21 cellular contexts compared by ENCODE assay signal in genomic region chr12:124461241-124461673, GRCh38.
"Had no signal": no experiment of that assay in that cellular context is flagged by ENCODE, and none has a peak within 500 bp of the region (broad histone marks: within the 10 kb centered on the region; RNA-seq: fewer than 3 reads in every experiment).

No MANE protein-coding gene starts in this region.

- ATAC-seq: activated CD4-positive, CD25-positive, alpha-beta regulatory T cell treated with anti-CD3 and anti-CD28 coated beads, Interleukin-2, amount 50 U/mL, for 24 hours; gastroesophageal sphincter; heart right ventricle had no signal

- DNase-seq: activated CD4-positive, alpha-beta T cell treated with anti-CD3 and anti-CD28 coated beads, Interleukin-2, amount 50 U/mL, for 1 hour; activated CD8-positive, alpha-beta memory T cell treated with anti-CD3 and anti-CD28 coated beads for 24 hours; activated CD8-positive, alpha-beta memory T cell treated with anti-CD3 and anti-CD28 coated beads, Interleukin-2, amount 50 U/mL, for 48 hours; activated effector memory CD4-positive, alpha-beta T cell treated with Interleukin-2 at 50 U/mL for 16 hours; activated naive CD4-positive, alpha-beta T cell treated with anti-CD3 and anti-CD28 coated beads, Interleukin-2, amount 10 ng/mL, durations not matched to agents 7 days and 5 days; activated T-cell treated with anti-CD3 and anti-CD28 coated beads, Interleukin-2, amount 50 U/mL, for 48 hours; dermis blood vessel endothelial cell; effector memory CD4-positive, alpha-beta T cell; kidney glomerular epithelial cell; occipital lobe; stimulated activated CD4-positive, alpha-beta T cell treated with anti-CD3 and anti-CD28 coated beads, Interleukin-12 subunit alpha, Interleukin-12 subunit beta, amount 100 ng/mL, for 4 hours; stimulated activated CD4-positive, alpha-beta T cell treated with anti-CD3 and anti-CD28 coated beads, Interleukin-1b, Interleukin-23, amount 100 ng/mL, for 48 hours; stimulated activated CD8-positive, alpha-beta memory T cell treated with anti-CD3 and anti-CD28 coated beads, Interleukin-4, amount 100 ng/mL, for 48 hours; stimulated activated naive CD4-positive, alpha-beta T cell; T-helper 1 cell; T1000 had no signal

- H3K27me3 ChIP-seq: esophagus muscularis mucosa, gastroesophageal sphincter, heart right ventricle had no signal

- H3K27ac ChIP-seq: heart right ventricle had no signal

- FAIRE-seq: endothelial cell of umbilical vein had no signal

- H3K4me3 ChIP-seq: esophagus muscularis mucosa, gastroesophageal sphincter, heart right ventricle had no signal
